Comparison of ENCODE assay signal across 8 cellular contexts in the genomic region with DNA sequence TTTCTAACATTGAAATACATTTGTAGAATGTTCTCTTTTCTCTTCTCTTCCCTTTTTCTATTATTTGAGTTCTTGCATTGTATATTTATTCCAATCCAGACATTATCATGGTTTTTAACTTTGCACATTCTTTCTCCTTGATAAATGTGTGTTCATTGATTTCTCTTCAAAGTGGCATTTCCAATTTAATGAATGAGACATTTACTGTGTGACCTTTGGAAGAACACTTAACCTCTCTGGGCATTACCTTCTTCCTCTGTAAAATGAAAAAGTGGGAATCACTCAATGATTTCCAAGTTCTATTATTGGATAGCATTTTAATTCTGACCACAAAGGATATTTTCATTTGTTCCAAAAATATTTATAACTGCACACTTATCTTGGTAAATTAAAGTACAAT.
"Had no signal": no experiment of that assay in that cellular context is flagged by ENCODE, and none has a peak within 500 bp of the region (broad histone marks: within the 10 kb centered on the region; RNA-seq: fewer than 3 reads in every experiment).

No MANE protein-coding gene starts in this region.

- DNase-seq: H7, HFFc6, KG1 had no signal

- H3K27ac Mint-ChIP-seq: GM23338, HFFc6 had no signal

- H3K9me3 ChIP-seq: HAP-1 had no signal

- ATAC-seq: GM23338, HCT116, K562 had no signal

- H3K4me2 ChIP-seq: GM23338 had no signal

- H3K4me1 ChIP-seq: HAP-1 had no signal

- H3K4me1 Mint-ChIP-seq: GM23338 had no signal

- H3K9me3 Mint-ChIP-seq: GM23338, HFFc6 had no signal

- H2AFZ ChIP-seq: GM23338 had no signal

- H3K4me3 Mint-ChIP-seq: GM23338, HFFc6 had no signal

- H3K36me3 ChIP-seq: HAP-1 had no signal

- FAIRE-seq: K562 had no signal

- H3K27ac ChIP-seq: HL-60 had no signal

- H3K4me3 ChIP-seq: GM23338, HAP-1, K562 had no signal
